Comparison of ENCODE assay signal across 16 cellular contexts in genomic region chr16:75022567-75022966, GRCh38. TPM values are rescaled to one million over a fixed set of nuclear protein-coding genes. Genes with fewer than 3 reads are reported as not detected.
DNase-seq lines count a peak whose midpoint lies in the region; ATAC-seq and TF ChIP-seq lines count a peak whose summit lies in the region.
"Had no signal": no experiment of that assay in that cellular context is flagged by ENCODE, and none has a peak within 500 bp of the region (broad histone marks: within the 10 kb centered on the region; RNA-seq: fewer than 3 reads in every experiment).

No MANE protein-coding gene starts in this region.

- intact Hi-C loops in activated naive CD4-positive, alpha-beta T cell treated with anti-CD3 and anti-CD28 coated beads for 36 hours (cut with micrococcal nuclease), result no loop called here
- intact Hi-C loops in IMR-90 (cut with micrococcal nuclease), result no loop called here
- intact Hi-C loops in activated T-helper 2 cell treated with anti-CD3 and anti-CD28 coated beads, Interferon-gamma antibody, Interleukin-2, Interleukin-4, amounts not matched to agents 10 μg/mL and 5 μg/mL and 100 μg/mL, durations not matched to agents 14 hours and 24 hours and 36 hours (cut with micrococcal nuclease), result no loop called here

- no peak for DNase-seq in activated naive CD4-positive, alpha-beta T cell treated with anti-CD3 and anti-CD28 coated beads for 36 hours
- no peak for DNase-seq in activated naive CD4-positive, alpha-beta T cell treated with Interleukin-2 at 50 U/mL for 16 hours
- DNase-seq in IMR-90 (no peak), osteoblast (ENCODE audit: insufficient read length, low spot score, missing footprints) (no peak), MV-4-11 (lab: John Stamatoyannopoulos, UW) (no peak), 8988T (no peak)
- DNase-seq in activated T-helper 2 cell treated with anti-CD3 and anti-CD28 coated beads, Interferon-gamma antibody, Interleukin-2, Interleukin-4, amounts not matched to agents 10 μg/mL and 5 μg/mL and 100 μg/mL, durations not matched to agents 14 hours and 24 hours and 36 hours (ENCODE audit: low spot score), result no peak
- DNase-seq: CD8-positive, alpha-beta T cell; DMS79; NCI-H1417; NCI-H187 treated with DMSO at 0.1 percent for 48 hours; NCI-H526 treated with DMSO at 0.1 percent for 48 hours; SHP77 treated with DMSO at 0.1 percent for 48 hours had no signal

- in situ Hi-C loops in IMR-90 (cut with MboI; ENCODE audit: low sequenced_read_pairs), result no loop called here

- H3K56ac ChIP-seq in IMR-90 (ENCODE audit: extremely low read depth, insufficient read depth, low read length), result no peak overlapping the region

- peaks cover 20 to 55% of the 10 kb centered on the region in 2 experiments for H3K79me1 ChIP-seq in IMR-90 (ENCODE audit: low read depth in 1 of 2, low read length in 2 of 2)

- H4K20me1 ChIP-seq in IMR-90 (ENCODE audit: insufficient read depth, low read length) (peaks cover 9% of the 10 kb centered on the region; the same call in 1 of the 2 replicates), osteoblast (ENCODE audit: insufficient read depth, low read length) (no peaks in the 10 kb centered on the region)

- H3K9me3 Mint-ChIP-seq in activated naive CD4-positive, alpha-beta T cell treated with anti-CD3 and anti-CD28 coated beads for 36 hours, result peaks cover 14% of the 10 kb centered on the region
- H3K9me3 Mint-ChIP-seq in activated T-helper 2 cell treated with anti-CD3 and anti-CD28 coated beads, Interferon-gamma antibody, Interleukin-2, Interleukin-4, amounts not matched to agents 10 μg/mL and 5 μg/mL and 100 μg/mL, durations not matched to agents 14 hours and 24 hours and 36 hours, result peaks cover 32% of the 10 kb centered on the region

- H2AK5ac ChIP-seq in IMR-90 (ENCODE audit: low read depth, low read length), result peak overlapping the region; percentile 17; the same call in 1 of the 2 replicates

- peak overlapping the region; percentile 89 for H2BK5ac ChIP-seq in IMR-90 (ENCODE audit: low read depth, low read length, poor library complexity, severe bottlenecking)

- peak overlapping the region; percentile 2; the same call in 1 of the 2 replicates for H2BK20ac ChIP-seq in IMR-90 (ENCODE audit: low read depth, low read length)

- peak overlapping the region; percentile 80; the same call in 1 of the 2 replicates for H3K18ac ChIP-seq in IMR-90 (ENCODE audit: low read depth, low read length)

- H3K9me3 ChIP-seq in IMR-90 (ENCODE audit: control insufficient read depth, insufficient read depth, low read length) (peaks cover 4% of the 10 kb centered on the region), osteoblast (ENCODE audit: low read depth, low read length) (no peaks in the 10 kb centered on the region)

- ATAC-seq in IMR-90 (ENCODE audit: low read depth), result no peak
- ATAC-seq: CD8-positive, alpha-beta T cell; GM23338; HCT116 had no signal

- H3K27me3 ChIP-seq in IMR-90 (ENCODE audit: control insufficient read depth, insufficient read depth, low read length) (no peaks in the 10 kb centered on the region), osteoblast (ENCODE audit: insufficient read depth, low read length) (no peaks in the 10 kb centered on the region)

- H3K27me3 Mint-ChIP-seq in activated naive CD4-positive, alpha-beta T cell treated with anti-CD3 and anti-CD28 coated beads for 36 hours (ENCODE audit: low read depth), result no peaks in the 10 kb centered on the region
- no peaks in the 10 kb centered on the region for H3K27me3 Mint-ChIP-seq in activated T-helper 2 cell treated with anti-CD3 and anti-CD28 coated beads, Interferon-gamma antibody, Interleukin-2, Interleukin-4, amounts not matched to agents 10 μg/mL and 5 μg/mL and 100 μg/mL, durations not matched to agents 14 hours and 24 hours and 36 hours (ENCODE audit: low read depth)

- no peak overlapping the region for H2AK9ac ChIP-seq in IMR-90 (replicated peaks; ENCODE audit: low read depth, low read length, poor library complexity)

- H3K4me3 ChIP-seq in IMR-90 (ENCODE audit: insufficient read depth, low read depth, low read length) (no peak overlapping the region), osteoblast (ENCODE audit: insufficient read depth, low read length) (peak overlapping the region; percentile 48)
- H3K4me3 ChIP-seq: GM23338 had no signal

- peak overlapping the region; percentile 67 for H3K27ac Mint-ChIP-seq in activated naive CD4-positive, alpha-beta T cell treated with anti-CD3 and anti-CD28 coated beads for 36 hours
- peak overlapping the region; percentile 84 for H3K27ac Mint-ChIP-seq in activated T-helper 2 cell treated with anti-CD3 and anti-CD28 coated beads, Interferon-gamma antibody, Interleukin-2, Interleukin-4, amounts not matched to agents 10 μg/mL and 5 μg/mL and 100 μg/mL, durations not matched to agents 14 hours and 24 hours and 36 hours
- H3K27ac Mint-ChIP-seq: CD8-positive, alpha-beta T cell; GM23338 had no signal

- peaks cover 17% of the 10 kb centered on the region for H3K4me1 ChIP-seq in IMR-90 (ENCODE audit: control insufficient read depth, insufficient read depth, low read length)
- peaks cover 30% of the 10 kb centered on the region for H3K4me1 ChIP-seq in osteoblast (ENCODE audit: insufficient read depth, low read length)

- dilution Hi-C loops in IMR-90 (cut with HindIII; ENCODE audit: low sequenced_read_pairs, unreplicated experiment), result no loop called here

- TF ChIP-seq CTCF in IMR-90 (conservative IDR thresholded peaks at IDR 0.05; ENCODE audit: low read depth, low read length), result no peak
- TF ChIP-seq CTCF in osteoblast (IDR thresholded peaks at IDR 0.05; ENCODE audit: extremely low read depth, low read depth, low read length), result no peak

- no peak overlapping the region for H4K91ac ChIP-seq in IMR-90 (ENCODE audit: insufficient read depth, low read depth, low read length)

- no peak overlapping the region for H2AFZ ChIP-seq in IMR-90 (replicated peaks; ENCODE audit: low read length, poor library complexity)
- H2AFZ ChIP-seq in osteoblast (ENCODE audit: low read length), result no peak overlapping the region
- H2AFZ ChIP-seq: GM23338 had no signal

- H3K4me1 Mint-ChIP-seq in activated naive CD4-positive, alpha-beta T cell treated with anti-CD3 and anti-CD28 coated beads for 36 hours (ENCODE audit: low read depth), result peaks cover 28% of the 10 kb centered on the region
- H3K4me1 Mint-ChIP-seq in activated T-helper 2 cell treated with anti-CD3 and anti-CD28 coated beads, Interferon-gamma antibody, Interleukin-2, Interleukin-4, amounts not matched to agents 10 μg/mL and 5 μg/mL and 100 μg/mL, durations not matched to agents 14 hours and 24 hours and 36 hours (ENCODE audit: low read depth), result peaks cover 24% of the 10 kb centered on the region

- H3K36me3 Mint-ChIP-seq in activated naive CD4-positive, alpha-beta T cell treated with anti-CD3 and anti-CD28 coated beads for 36 hours (ENCODE audit: low read depth), result peaks cover 14% of the 10 kb centered on the region
- peaks cover 47% of the 10 kb centered on the region for H3K36me3 Mint-ChIP-seq in activated T-helper 2 cell treated with anti-CD3 and anti-CD28 coated beads, Interferon-gamma antibody, Interleukin-2, Interleukin-4, amounts not matched to agents 10 μg/mL and 5 μg/mL and 100 μg/mL, durations not matched to agents 14 hours and 24 hours and 36 hours (ENCODE audit: low read depth)

- H3K9me1 ChIP-seq in IMR-90 (ENCODE audit: insufficient read depth, low read length), result peaks cover 3% of the 10 kb centered on the region; the same call in 1 of the 2 replicates

- peak overlapping the region; percentile 39; the same call in 1 of the 2 replicates for H4K5ac ChIP-seq in IMR-90 (ENCODE audit: low read depth, low read length)

- peak overlapping the region; percentile 39; the same call in 1 of the 3 replicates for H2BK15ac ChIP-seq in IMR-90 (ENCODE audit: low read depth, low read length)

- no TSS peak for BruUV-seq in IMR-90 (replicated peaks; lab: Mats Ljungman, UMichigan)

- H3K14ac ChIP-seq in IMR-90 (replicated peaks; ENCODE audit: low read depth, low read length), result 0 out of 2 replicates have a peak overlapping the region, but pooled peaks have one; percentile 2

- TF ChIP-seq RAD21 in IMR-90 (IDR thresholded peaks at IDR 0.05; ENCODE audit: low read length), result no peak

- TF ChIP-seq POLR2A in IMR-90 (IDR thresholded peaks at IDR 0.05; ENCODE audit: low read depth, low read length), result no peak

- H3K4me2 ChIP-seq in IMR-90 (ENCODE audit: low read depth, low read length), result peak overlapping the region; percentile 41; the same call in 1 of the 2 replicates
- peak overlapping the region; percentile 70 for H3K4me2 ChIP-seq in osteoblast (ENCODE audit: insufficient read depth, low read length)
- H3K4me2 ChIP-seq: GM23338 had no signal

- no peak overlapping the region for H4K8ac ChIP-seq in IMR-90 (ENCODE audit: low read depth in 2 of 2, low read length in 2 of 2)

- CTCF ChIA-PET in activated naive CD4-positive, alpha-beta T cell treated with anti-CD3 and anti-CD28 coated beads for 36 hours (lab: Charles Lee), result interaction anchor here (1.3 kb wide), 1 partner anchor 11 kb away, joined by 3 read pairs; no protein-coding TSS in a partner anchor
- CTCF ChIA-PET in IMR-90 (lab: Yijun Ruan, JAX), result no interaction called here

- H3K4ac ChIP-seq in IMR-90 (ENCODE audit: low read depth, low read length), result no peak overlapping the region; the same call in 1 of the 2 replicates

- no peak overlapping the region for H3K27ac ChIP-seq in IMR-90 (ENCODE audit: insufficient read depth, low read length)
- peak overlapping the region; percentile 54 for H3K27ac ChIP-seq in osteoblast (ENCODE audit: low read depth, low read length)
- H3K27ac ChIP-seq: HL-60 had no signal

- H3K23ac ChIP-seq in IMR-90 (ENCODE audit: low read depth, low read length), result no peak overlapping the region

- H3K9ac ChIP-seq in IMR-90 (ENCODE audit: low read depth, low read length), result no peak overlapping the region

- peaks cover 54% of the 10 kb centered on the region for H3K79me2 ChIP-seq in osteoblast (ENCODE audit: insufficient read depth, low read length)

- WGBS in IMR-90 (ENCODE audit: extremely low coverage in 2 of 2, insufficient read length in 1 of 2), 2 experiments, result 90% methylated on average over 2 of the region's 4 CpGs; no CpG with 5 or more reads in 1 of the 2 experiments

- POLR2A ChIA-PET in IMR-90 (lab: Charles Lee; ENCODE audit: unreplicated experiment), result no interaction called here

- no peak overlapping the region for H3K4me3 Mint-ChIP-seq in activated naive CD4-positive, alpha-beta T cell treated with anti-CD3 and anti-CD28 coated beads for 36 hours
- H3K4me3 Mint-ChIP-seq in activated T-helper 2 cell treated with anti-CD3 and anti-CD28 coated beads, Interferon-gamma antibody, Interleukin-2, Interleukin-4, amounts not matched to agents 10 μg/mL and 5 μg/mL and 100 μg/mL, durations not matched to agents 14 hours and 24 hours and 36 hours (ENCODE audit: low read depth), result no peak overlapping the region
- H3K4me3 Mint-ChIP-seq: CD8-positive, alpha-beta T cell; GM23338 had no signal

- H2BK120ac ChIP-seq in IMR-90 (ENCODE audit: low read depth, low read length), result no peak overlapping the region

- H3K36me3 ChIP-seq in IMR-90 (ENCODE audit: control insufficient read depth, insufficient read depth, low read length), result no peaks in the 10 kb centered on the region
- peaks cover 3% of the 10 kb centered on the region for H3K36me3 ChIP-seq in osteoblast (ENCODE audit: insufficient read depth, low read length)

RNA-seq across cellular contexts. Expression of gene ZNRF1, which starts 23.7 kb away (rescaled TPM):
- total RNA-seq in activated naive CD4-positive, alpha-beta T cell treated with anti-CD3 and anti-CD28 coated beads for 36 hours, result 10 to 100 TPM; 35.3 to 35.7 TPM
- total RNA-seq in IMR-90 (2012; rRNA removed), result 8.2 and 9.7 TPM in 2 replicates
- polyA plus RNA-seq in IMR-90 (2012; rRNA removed), result 20.7 and 24.9 TPM in 2 replicates
- 20.3 and 39.9 TPM in 2 replicates for polyA plus RNA-seq in IMR-90 (2012; cell fraction: cytosol; rRNA removed)
- 46.3 and 57.6 TPM in 2 replicates for polyA plus RNA-seq in IMR-90 (2012; cell fraction: nucleus; rRNA removed; ENCODE audit: low replicate concordance)
- total RNA-seq in activated T-helper 2 cell treated with anti-CD3 and anti-CD28 coated beads, Interferon-gamma antibody, Interleukin-2, Interleukin-4, amounts not matched to agents 10 μg/mL and 5 μg/mL and 100 μg/mL, durations not matched to agents 14 hours and 24 hours and 36 hours, result 34.8 and 36.6 TPM in 2 replicates
- 19.9 and 20.6 TPM in 2 replicates for total RNA-seq in osteoblast

RNA-seq across cellular contexts. Expression of gene WDR59, which starts 37.6 kb away (rescaled TPM):
- total RNA-seq in activated naive CD4-positive, alpha-beta T cell treated with anti-CD3 and anti-CD28 coated beads for 36 hours, result 10 to 100 TPM; 47.8 to 55.6 TPM
- total RNA-seq in IMR-90 (2012; rRNA removed) (23.9 and 29.4 TPM in 2 replicates), osteoblast (14.8 and 21.5 TPM in 2 replicates)
- polyA plus RNA-seq in IMR-90 (2012; rRNA removed), result 37.5 and 44.6 TPM in 2 replicates
- 15.4 and 30.7 TPM in 2 replicates for polyA plus RNA-seq in IMR-90 (2012; cell fraction: cytosol; rRNA removed)
- 148 and 198 TPM in 2 replicates for polyA plus RNA-seq in IMR-90 (2012; cell fraction: nucleus; rRNA removed; ENCODE audit: low replicate concordance)
- total RNA-seq in activated T-helper 2 cell treated with anti-CD3 and anti-CD28 coated beads, Interferon-gamma antibody, Interleukin-2, Interleukin-4, amounts not matched to agents 10 μg/mL and 5 μg/mL and 100 μg/mL, durations not matched to agents 14 hours and 24 hours and 36 hours, result 83.9 and 92.0 TPM in 2 replicates
